ENCODE assay signal across 27 cellular contexts in genomic region chr2:118861741-118862140, GRCh38. TPM values are rescaled to one million over a fixed set of nuclear protein-coding genes. Genes with fewer than 3 reads are reported as not detected.
"Had no signal": no experiment of that assay in that cellular context is flagged by ENCODE, and none has a peak within 500 bp of the region (broad histone marks: within the 10 kb centered on the region; RNA-seq: fewer than 3 reads in every experiment).

No MANE protein-coding gene starts in this region.

- H3K4me1 ChIP-seq: prostate gland had no signal

- H3K27ac ChIP-seq: body of pancreas, gastroesophageal sphincter, neutrophil, ovary, prostate gland, right atrium auricular region, upper lobe of left lung, VCaP had no signal

- DNase-seq: activated CD4-positive, alpha-beta T cell treated with anti-CD3 and anti-CD28 coated beads, Interleukin-2, amount 10 ng/mL, durations not matched to agents 24 days and 14 days; activated CD8-positive, alpha-beta memory T cell treated with anti-CD3 and anti-CD28 coated beads, Interleukin-2, amount 10 ng/mL, durations not matched to agents 7 days and 5 days; activated CD8-positive, alpha-beta T cell treated with anti-CD3 and anti-CD28 coated beads for 36 hours; activated effector memory CD4-positive, alpha-beta T cell treated with anti-CD3 and anti-CD28 coated beads, Interleukin-2, amount 50 U/mL, for 16 hours; activated naive CD4-positive, alpha-beta T cell treated with anti-CD3 and anti-CD28 coated beads, Interleukin-2, amount 50 U/mL, for 16 hours; activated naive CD8-positive, alpha-beta T cell treated with anti-CD3 and anti-CD28 coated beads, Interleukin-2, amount 50 U/mL, for 24 hours; activated T-cell treated with anti-CD3 and anti-CD28 coated beads for 4 hours; anterior cingulate cortex; body of pancreas; effector CD4-positive, alpha-beta T cell; erythroblast; hypothalamus; islet precursor cell; left cardiac atrium; mesenchymal stem cell; ovary; stimulated activated CD4-positive, alpha-beta T cell treated with anti-CD3 and anti-CD28 coated beads, Interleukin-4, amount 100 ng/mL, for 4 hours; stimulated activated naive CD8-positive, alpha-beta T cell treated with anti-CD3 and anti-CD28 coated beads, Interleukin-15, Interleukin-2, amounts not matched to agents 100 U/mL and 50 U/mL, for 24 hours; upper lobe of left lung had no signal

- H3K9me3 ChIP-seq: body of pancreas, gastroesophageal sphincter, neutrophil, ovary, prostate gland, right atrium auricular region, upper lobe of left lung had no signal

- H3K27me3 ChIP-seq: ovary had no signal

- H3K4me3 ChIP-seq: body of pancreas, gastroesophageal sphincter, ovary, prostate gland, right atrium auricular region, upper lobe of left lung had no signal

- ATAC-seq: activated CD4-positive, CD25-positive, alpha-beta regulatory T cell treated with anti-CD3 and anti-CD28 coated beads, Interleukin-2, amount 50 U/mL, for 24 hours; activated CD8-positive, alpha-beta memory T cell treated with anti-CD3 and anti-CD28 coated beads, Interleukin-2, amount 10 ng/mL, durations not matched to agents 7 days and 5 days; activated CD8-positive, alpha-beta T cell treated with anti-CD3 and anti-CD28 coated beads for 36 hours; activated naive CD8-positive, alpha-beta T cell treated with anti-CD3 and anti-CD28 coated beads, Interleukin-2, amount 50 U/mL, for 24 hours; body of pancreas; gastroesophageal sphincter; left cardiac atrium; stimulated activated naive CD8-positive, alpha-beta T cell treated with anti-CD3 and anti-CD28 coated beads, Interleukin-15, Interleukin-2, amounts not matched to agents 100 U/mL and 50 U/mL, for 24 hours had no signal

- H3K36me3 ChIP-seq: gastroesophageal sphincter, neutrophil, ovary, prostate gland, right atrium auricular region, upper lobe of left lung had no signal

RNA-seq across cellular contexts. Expression of gene EN1, which starts 14.3 kb away (rescaled TPM):
- total RNA-seq: activated CD4-positive, alpha-beta T cell treated with anti-CD3 and anti-CD28 coated beads, Interleukin-2, amount 10 ng/mL, durations not matched to agents 24 days and 14 days; activated CD8-positive, alpha-beta memory T cell treated with anti-CD3 and anti-CD28 coated beads, Interleukin-2, amount 10 ng/mL, durations not matched to agents 7 days and 5 days; activated CD8-positive, alpha-beta T cell treated with anti-CD3 and anti-CD28 coated beads for 36 hours; body of pancreas; left cardiac atrium; liver; mononuclear cell; ovary; right atrium auricular region had no signal
